Comparison of ENCODE assay signal across 21 cellular contexts in genomic region chr18:12455511-12455910, GRCh38. TPM values are rescaled to one million over a fixed set of nuclear protein-coding genes. Genes with fewer than 3 reads are reported as not detected.
DNase-seq lines count a peak whose midpoint lies in the region; ATAC-seq, FAIRE-seq and TF ChIP-seq lines count a peak whose summit lies in the region.
"Had no signal": no experiment of that assay in that cellular context is flagged by ENCODE, and none has a peak within 500 bp of the region (broad histone marks: within the 10 kb centered on the region; RNA-seq: fewer than 3 reads in every experiment).

No MANE protein-coding gene starts in this region.

- H3K4me3 Mint-ChIP-seq in nephron = no peak overlapping the region
- H3K4me3 Mint-ChIP-seq: activated CD4-positive, alpha-beta T cell treated with anti-CD3 and anti-CD28 coated beads, Interleukin-2, amount 10 ng/mL, durations not matched to agents 24 days and 14 days; CD4-positive, alpha-beta T cell; naive thymus-derived CD8-positive, alpha-beta T cell had no signal

- peaks cover under 1% of the 10 kb centered on the region for H3K4me1 ChIP-seq in left ventricle myocardium inferior
- H3K4me1 ChIP-seq in tibial nerve = peaks cover 0 to 23% (median 10%) of the 10 kb centered on the region in 4 donors

- H3K4me3 ChIP-seq in left ventricle myocardium inferior (no peak overlapping the region), fibroblast of pulmonary artery (replicated peaks; ENCODE audit: low read depth, low read length) (no peak overlapping the region), tibial nerve (no peak overlapping the region)
- H3K4me3 ChIP-seq: HAP-1, skin epidermis, upper lobe of left lung had no signal

- H3K9me3 Mint-ChIP-seq in nephron = no peaks in the 10 kb centered on the region
- H3K9me3 Mint-ChIP-seq: activated CD4-positive, alpha-beta T cell treated with anti-CD3 and anti-CD28 coated beads, Interleukin-2, amount 10 ng/mL, durations not matched to agents 24 days and 14 days; activated naive CD4-positive, alpha-beta T cell treated with anti-CD3 and anti-CD28 coated beads, Interleukin-2, amount 50 U/mL, for 72 hours; CD4-positive, alpha-beta T cell; naive thymus-derived CD8-positive, alpha-beta T cell had no signal

- intact Hi-C loops in left cardiac atrium (cut with DNase I) (no loop called here), left ventricle myocardium inferior (cut with micrococcal nuclease) (no loop called here)

- H3K9me3 ChIP-seq in left ventricle myocardium inferior (replicated peaks) = no peaks in the 10 kb centered on the region
- no peaks in the 10 kb centered on the region for H3K9me3 ChIP-seq in tibial nerve
- H3K9me3 ChIP-seq: HAP-1, upper lobe of left lung had no signal

- DNase-seq in left cardiac atrium (peak; percentile 47), left ventricle myocardium inferior (no peak), fibroblast of pulmonary artery (ENCODE audit: low read depth) (peak; percentile 14), tibial nerve (ENCODE audit: low spot score in 2 of 2) (peak; percentile 27 to 56), H54 (ENCODE audit: insufficient read length, low spot score) (no peak), glomerular visceral epithelial cell (ENCODE audit: extremely low spot score) (no peak)
- DNase-seq: activated CD4-positive, alpha-beta T cell treated with anti-CD3 and anti-CD28 coated beads, Interleukin-2, amount 10 ng/mL, durations not matched to agents 24 days and 14 days; CD4-positive, alpha-beta T cell; naive thymus-derived CD8-positive, alpha-beta T cell; NCI-H1436 treated with DMSO at 0.1 percent for 48 hours; NCI-H446 treated with DMSO at 0.1 percent for 48 hours; T-helper 9 cell; upper lobe of left lung had no signal

- ATAC-seq in left cardiac atrium (peak in 1 of 2 donors; percentile 27), GM19351 (IDR thresholded peaks at IDR 0.05; ENCODE audit: unreplicated experiment) (no peak)
- ATAC-seq: activated naive CD4-positive, alpha-beta T cell treated with anti-CD3 and anti-CD28 coated beads, Interleukin-2, amount 50 U/mL, for 72 hours; naive thymus-derived CD8-positive, alpha-beta T cell had no signal

- FAIRE-seq in H54 (lab: Jason Lieb, UNC) = no peak
- FAIRE-seq: A204.1, colon had no signal

- no peak overlapping the region for H3K27ac ChIP-seq in left ventricle myocardium inferior (replicated peaks)
- H3K27ac ChIP-seq in tibial nerve = peak overlapping the region; percentile 70 to 97 (median 90)
- H3K27ac ChIP-seq: epithelial cell of prostate, skin epidermis had no signal

- H3K36me3 ChIP-seq in left ventricle myocardium inferior (peaks cover 52% of the 10 kb centered on the region), tibial nerve (peaks cover 0 to 56% (median 0%) of the 10 kb centered on the region in 3 donors)
- H3K36me3 ChIP-seq: HAP-1 had no signal

- whole genome bisulfite sequencing in tibial nerve, 2 donors = 30 to 36% methylated on average over 7 of the region's 7 CpGs

- peak; percentile 91 to 96 for TF ChIP-seq EP300 in tibial nerve (IDR thresholded peaks at IDR 0.05)

- peaks cover 6% of the 10 kb centered on the region for H3K4me1 Mint-ChIP-seq in nephron
- H3K4me1 Mint-ChIP-seq: activated CD4-positive, alpha-beta T cell treated with anti-CD3 and anti-CD28 coated beads, Interleukin-2, amount 10 ng/mL, durations not matched to agents 24 days and 14 days; naive thymus-derived CD8-positive, alpha-beta T cell had no signal

- H3K27me3 ChIP-seq in left ventricle myocardium inferior (ENCODE audit: low read depth) = no peaks in the 10 kb centered on the region
- H3K27me3 ChIP-seq in tibial nerve = no peaks in the 10 kb centered on the region
- H3K27me3 ChIP-seq: upper lobe of left lung had no signal

- TF ChIP-seq POLR2A in tibial nerve (IDR thresholded peaks at IDR 0.05) (peak in 1 of 2 donors; percentile 36), H54 (IDR thresholded peaks at IDR 0.05; ENCODE audit: low read depth, low read length) (no peak)

- H3K27ac Mint-ChIP-seq in nephron = peak overlapping the region in 2 of 3 experiments; percentile 24 to 34
- H3K27ac Mint-ChIP-seq: activated CD4-positive, alpha-beta T cell treated with anti-CD3 and anti-CD28 coated beads, Interleukin-2, amount 10 ng/mL, durations not matched to agents 24 days and 14 days; activated naive CD4-positive, alpha-beta T cell treated with anti-CD3 and anti-CD28 coated beads, Interleukin-2, amount 50 U/mL, for 72 hours; CD4-positive, alpha-beta T cell; naive thymus-derived CD8-positive, alpha-beta T cell had no signal

- TF ChIP-seq CTCF in left ventricle myocardium inferior (IDR thresholded peaks at IDR 0.05; ENCODE audit: borderline replicate concordance) (no peak), fibroblast of pulmonary artery (IDR thresholded peaks at IDR 0.05; ENCODE audit: low read length, missing control alignments) (no peak), nephron (IDR thresholded peaks at IDR 0.05; ENCODE audit: unreplicated experiment in 3 of 3) (no peak), tibial nerve (IDR thresholded peaks at IDR 0.05) (no peak)

- peaks cover 55% of the 10 kb centered on the region for H3K36me3 Mint-ChIP-seq in nephron (ENCODE audit: low read depth)
- H3K36me3 Mint-ChIP-seq: activated naive CD4-positive, alpha-beta T cell treated with anti-CD3 and anti-CD28 coated beads, Interleukin-2, amount 50 U/mL, for 72 hours; naive thymus-derived CD8-positive, alpha-beta T cell had no signal

- no peaks in the 10 kb centered on the region for H3K27me3 Mint-ChIP-seq in nephron (ENCODE audit: low read depth)
- H3K27me3 Mint-ChIP-seq: activated CD4-positive, alpha-beta T cell treated with anti-CD3 and anti-CD28 coated beads, Interleukin-2, amount 10 ng/mL, durations not matched to agents 24 days and 14 days; CD4-positive, alpha-beta T cell had no signal

RNA-seq across cellular contexts. Expression of gene PRELID3A, which starts 47.8 kb away (rescaled TPM):
- total RNA-seq in left cardiac atrium (1 to 10 TPM; 1.7 to 2.2 TPM), left ventricle myocardium inferior (1.2 TPM), tibial nerve (10 to 100 TPM; 11.3 to 19.9 (median 12.3) TPM)

Comparison
In these comparisons a context has a peak if more than half of its experiments do, and no peak if none do; other contexts are left out.
1. DNase-seq: peak in left cardiac atrium (single experiment), fibroblast of pulmonary artery (single experiment) and tibial nerve (2 of 2); none in left ventricle myocardium inferior (single experiment), H54 (single experiment) and glomerular visceral epithelial cell (single experiment).